Comparison of ENCODE assay signal across 18 cellular contexts in genomic region chr11:15547685-15548084, GRCh38.
A peak's percentile ranks its signal among the peaks of the same experiment; 100 is the strongest.
DNase-seq lines count a peak whose midpoint lies in the region; FAIRE-seq and TF ChIP-seq lines count a peak whose summit lies in the region.
"Had no signal": no experiment of that assay in that cellular context is flagged by ENCODE, and none has a peak within 500 bp of the region (broad histone marks: within the 10 kb centered on the region; RNA-seq: fewer than 3 reads in every experiment).

No MANE protein-coding gene starts in this region.

- no peak overlapping the region for H3K4ac ChIP-seq in trophoblast cell (ENCODE audit: low read depth, low read length)

- WGBS in ectodermal cell, 2 experiments, result 21 to 24% methylated on average over 3 of the region's 3 CpGs
- WGBS in trophoblast cell (ENCODE audit: extremely low coverage, insufficient coverage, insufficient read length), result no CpG with 5 or more reads among the region's 3 CpGs
- 58 to 93% (median 74%) methylated on average over 3 of the region's 3 CpGs for WGBS in ovary, 3 donors

- peak overlapping the region; percentile 66 for H3K27ac ChIP-seq in ectodermal cell (ENCODE audit: insufficient read depth, low read depth, low read length, poor library complexity, severe bottlenecking)
- H3K27ac ChIP-seq in trophoblast cell (ENCODE audit: low read depth, low read length), result no peak overlapping the region
- H3K27ac ChIP-seq in ovary, result no peak overlapping the region
- H3K27ac ChIP-seq: 22Rv1, GM23248, HL-60 had no signal

- H3K79me1 ChIP-seq in trophoblast cell (ENCODE audit: low read length), result no peaks in the 10 kb centered on the region

- H3K4me1 ChIP-seq in ectodermal cell (ENCODE audit: control insufficient read depth, insufficient read depth, low read length) (peaks cover 7% of the 10 kb centered on the region), trophoblast cell (ENCODE audit: control insufficient read depth in 1 of 2, insufficient read depth in 2 of 2, low read length in 2 of 2) (no peaks in the 10 kb centered on the region), ovary (ENCODE audit: insufficient read depth) (no peaks in the 10 kb centered on the region)

- intact Hi-C loops in ovary (cut with DNase I), result no loop called here

- H4K12ac ChIP-seq in trophoblast cell (ENCODE audit: low read depth, low read length), result no peak overlapping the region

- H3K9me3 ChIP-seq in ectodermal cell (ENCODE audit: control insufficient read depth, low read length), result no peaks in the 10 kb centered on the region
- H3K9me3 ChIP-seq in trophoblast cell (ENCODE audit: insufficient read depth, low read depth, low read length), result no peaks in the 10 kb centered on the region
- H3K9me3 ChIP-seq in ovary, result no peaks in the 10 kb centered on the region

- TF ChIP-seq EP300 in ovary (IDR thresholded peaks at IDR 0.05), result no peak

- H2AK5ac ChIP-seq in trophoblast cell (ENCODE audit: low read length), result no peak overlapping the region

- no peak for TF ChIP-seq POLR2A in ovary (IDR thresholded peaks at IDR 0.05)

- no peak overlapping the region for H3K4me3 ChIP-seq in ectodermal cell (ENCODE audit: insufficient read depth, low read depth, low read length)
- no peak overlapping the region for H3K4me3 ChIP-seq in trophoblast cell (ENCODE audit: low read depth, low read length)
- no peak overlapping the region for H3K4me3 ChIP-seq in ovary
- H3K4me3 ChIP-seq: GM12878, GM23248 had no signal

- H2BK12ac ChIP-seq in trophoblast cell (ENCODE audit: low read length), result no peak overlapping the region

- H3K18ac ChIP-seq in trophoblast cell (ENCODE audit: low read length), result no peak overlapping the region

- no peak overlapping the region for H2BK120ac ChIP-seq in trophoblast cell (ENCODE audit: insufficient read depth, low read length, poor library complexity)

- H4K8ac ChIP-seq in trophoblast cell (ENCODE audit: low read depth, low read length), result no peak overlapping the region

- H3K4me2 ChIP-seq in trophoblast cell (ENCODE audit: low read length), result no peak overlapping the region

- TF ChIP-seq CTCF in ovary (IDR thresholded peaks at IDR 0.05), result no peak

- H3K79me2 ChIP-seq in trophoblast cell (ENCODE audit: control insufficient read depth, insufficient read depth, low read length, poor library complexity), result no peaks in the 10 kb centered on the region

- no peak overlapping the region for H4K91ac ChIP-seq in trophoblast cell (ENCODE audit: low read depth, low read length)

- H2AFZ ChIP-seq in trophoblast cell (ENCODE audit: insufficient read depth, low read length, poor library complexity), result no peak overlapping the region
- H2AFZ ChIP-seq: GM23248 had no signal

- H3K9ac ChIP-seq in trophoblast cell (ENCODE audit: low read length), result no peak overlapping the region
- H3K9ac ChIP-seq: GM23248 had no signal

- no peak overlapping the region for H2BK5ac ChIP-seq in trophoblast cell (ENCODE audit: low read depth, low read length, poor library complexity)

- H3K27me3 ChIP-seq in ectodermal cell (ENCODE audit: control insufficient read depth, insufficient read depth, low read length, poor library complexity, severe bottlenecking) (no peaks in the 10 kb centered on the region), trophoblast cell (ENCODE audit: insufficient read depth, low read length) (no peaks in the 10 kb centered on the region), ovary (no peaks in the 10 kb centered on the region)

- H3K14ac ChIP-seq in trophoblast cell (ENCODE audit: low read length), result no peak overlapping the region

- DNase-seq in NOMO-1 treated with DMSO at 0.1 percent for 48 hours (lab: John Stamatoyannopoulos, UW; ENCODE audit: unreplicated experiment) (peak; percentile 12), NOMO-1 (lab: John Stamatoyannopoulos, UW; ENCODE audit: unreplicated experiment in 2 of 2) (no peak), iPS DF 19.7 (ENCODE audit: low read depth, low spot score) (peak; percentile 25), trophoblast cell (peak; percentile 52 to 54), urothelium cell line (ENCODE audit: low spot score) (no peak), DMS79 (lab: John Stamatoyannopoulos, UW) (no peak), ovary (no peak)
- DNase-seq: CD8-positive, alpha-beta T cell; DMS 273 treated with DMSO at 0.1 percent for 48 hours; GM23248; HCEC 1CT; HFFc6; IMR-90 had no signal

- FAIRE-seq in urothelium cell line (lab: Jason Lieb, UNC), result no peak
- FAIRE-seq: GM12878, GM18507 had no signal

- H3K23ac ChIP-seq in trophoblast cell (ENCODE audit: low read length), result no peak overlapping the region

- no peaks in the 10 kb centered on the region for H3K36me3 ChIP-seq in ectodermal cell (ENCODE audit: control insufficient read depth, insufficient read depth, low read length)
- H3K36me3 ChIP-seq in trophoblast cell (ENCODE audit: control insufficient read depth in 1 of 2, insufficient read depth in 2 of 2, low read length in 2 of 2), result no peaks in the 10 kb centered on the region
- no peaks in the 10 kb centered on the region for H3K36me3 ChIP-seq in ovary

Comparison
In these comparisons a context has a peak if more than half of its experiments do, and no peak if none do; other contexts are left out.
1. DNase-seq: peak in NOMO-1 treated with DMSO at 0.1 percent for 48 hours (single experiment), iPS DF 19.7 (single experiment) and trophoblast cell (2 of 2); none in NOMO-1 (0 of 2), urothelium cell line (single experiment), DMS79 (single experiment) and ovary (0 of 5).